24 cellular contexts compared by ENCODE assay signal in genomic region chr16:24094660-24095059, GRCh38.
DNase-seq lines count a peak whose midpoint lies in the region; ATAC-seq and TF ChIP-seq lines count a peak whose summit lies in the region.
"Had no signal": no experiment of that assay in that cellular context is flagged by ENCODE, and none has a peak within 500 bp of the region (broad histone marks: within the 10 kb centered on the region; RNA-seq: fewer than 3 reads in every experiment).

No MANE protein-coding gene starts in this region.

- no peaks in the 10 kb centered on the region for H3K27me3 ChIP-seq in tibial artery
- H3K27me3 ChIP-seq: SJCRH30 had no signal

- CTCF ChIA-PET in HEK293 (lab: Yijun Ruan, JAX) = interaction anchor here (0.7 kb wide), 1 partner anchor 161 kb away, joined by 5 read pairs; the partner anchor contains the start of gene CACNG3
- CTCF ChIA-PET in WTC11 (lab: Charles Lee) = interaction anchor here (0.9 kb wide), 1 partner anchor 24 kb away, joined by 3 read pairs; no protein-coding TSS in a partner anchor

- no peaks in the 10 kb centered on the region for H3K36me3 ChIP-seq in HEK293 (ENCODE audit: control insufficient read depth in 2 of 2, insufficient read depth in 1 of 2, low read length in 2 of 2)
- no peaks in the 10 kb centered on the region for H3K36me3 ChIP-seq in tibial artery
- H3K36me3 ChIP-seq: SJCRH30 had no signal

- H3K27ac Mint-ChIP-seq in activated naive CD4-positive, alpha-beta T cell treated with anti-CD3 and anti-CD28 coated beads, Interleukin-2, amount 50 U/mL, for 72 hours = peak overlapping the region; percentile 33 to 79
- H3K27ac Mint-ChIP-seq in WTC11 (no peak overlapping the region), immature natural killer cell (peak overlapping the region in 5 of 6 donors; percentile 1 to 68 (median 35))
- H3K27ac Mint-ChIP-seq: HFFc6 had no signal

- H3K4me1 ChIP-seq in HEK293 (ENCODE audit: control insufficient read depth, insufficient read depth, low read length) = no peaks in the 10 kb centered on the region
- no peaks in the 10 kb centered on the region for H3K4me1 ChIP-seq in tibial artery
- H3K4me1 ChIP-seq: SJCRH30 had no signal

- H3K4me3 Mint-ChIP-seq in WTC11 = no peak overlapping the region
- no peak overlapping the region for H3K4me3 Mint-ChIP-seq in immature natural killer cell
- H3K4me3 Mint-ChIP-seq: CD14-positive monocyte, GM23338, H9, HFFc6 had no signal

- no peak for TF ChIP-seq CTCF in HEK293 (tag by site-specific recombination; IDR thresholded peaks at IDR 0.05)
- no peak for TF ChIP-seq CTCF in WTC11 (IDR thresholded peaks at IDR 0.05)
- no peak for TF ChIP-seq CTCF in tibial artery (IDR thresholded peaks at IDR 0.05)

- peaks cover 30% of the 10 kb centered on the region for H3K4me1 Mint-ChIP-seq in WTC11
- peaks cover 30 to 38% of the 10 kb centered on the region in 2 donors for H3K4me1 Mint-ChIP-seq in immature natural killer cell
- H3K4me1 Mint-ChIP-seq: CD14-positive monocyte had no signal

- H3K27ac ChIP-seq in HEK293 (ENCODE audit: extremely low read depth, low read depth, low read length) (no peak overlapping the region), tibial artery (no peak overlapping the region)
- H3K27ac ChIP-seq: KMS-11, PC-9, SJCRH30 had no signal

- no peak for DNase-seq in activated naive CD4-positive, alpha-beta T cell treated with anti-CD3 and anti-CD28 coated beads, Interleukin-2, amount 50 U/mL, for 72 hours (ENCODE audit: low spot score in 2 of 2)
- no peak for DNase-seq in activated naive CD4-positive, alpha-beta T cell treated with Interleukin-2 at 50 U/mL for 16 hours
- no peak for DNase-seq in WTC11 (ENCODE audit: low spot score)
- no peak for DNase-seq in immature natural killer cell
- DNase-seq in central memory CD4-positive, alpha-beta T cell = no peak
- DNase-seq in tibial artery = no peak
- DNase-seq: Calu3, DMS79 treated with DMSO at 0.1 percent for 48 hours, GF-D8, H9, HFFc6, NCI-H1092, NCI-H1417 treated with DMSO at 0.1 percent for 48 hours, NCI-H1694 treated with DMSO at 0.1 percent for 48 hours, NCI-H2081, NCI-H2227 treated with DMSO at 0.1 percent for 48 hours, NCI-H526 treated with DMSO at 0.1 percent for 48 hours, PC-9, SJCRH30 had no signal

- H3K4me3 ChIP-seq in HEK293 (ENCODE audit: low read depth, low read length) (no peak overlapping the region), tibial artery (no peak overlapping the region)
- H3K4me3 ChIP-seq: GM23338, PC-9, SJCRH30 had no signal

- H3K27me3 Mint-ChIP-seq in WTC11 (ENCODE audit: low read depth) = no peaks in the 10 kb centered on the region
- peaks cover 0 to 1% (median 1%) of the 10 kb centered on the region in 3 donors for H3K27me3 Mint-ChIP-seq in immature natural killer cell (ENCODE audit: low read depth in 3 of 3)

- intact Hi-C loops in tibial artery (cut with DNase I; ENCODE audit: low total_unique reads) = no loop called here

- H3K36me3 Mint-ChIP-seq in activated naive CD4-positive, alpha-beta T cell treated with anti-CD3 and anti-CD28 coated beads, Interleukin-2, amount 50 U/mL, for 72 hours = peaks cover 33 to 39% of the 10 kb centered on the region in 2 donors
- H3K36me3 Mint-ChIP-seq in WTC11 = peaks cover 29% of the 10 kb centered on the region
- peaks cover 37 to 55% (median 38%) of the 10 kb centered on the region in 3 donors for H3K36me3 Mint-ChIP-seq in immature natural killer cell

- no peaks in the 10 kb centered on the region for H3K9me3 ChIP-seq in HEK293 (ENCODE audit: control insufficient read depth, insufficient read depth, low read depth, low read length)
- no peaks in the 10 kb centered on the region for H3K9me3 ChIP-seq in tibial artery
- H3K9me3 ChIP-seq: SJCRH30 had no signal

- ATAC-seq in activated naive CD4-positive, alpha-beta T cell treated with anti-CD3 and anti-CD28 coated beads, Interleukin-2, amount 50 U/mL, for 72 hours = no peak
- ATAC-seq in WTC11 = no peak
- ATAC-seq: GM23338, Right ventricle myocardium inferior had no signal

- peaks cover 10 to 21% of the 10 kb centered on the region in 2 donors for H3K9me3 Mint-ChIP-seq in activated naive CD4-positive, alpha-beta T cell treated with anti-CD3 and anti-CD28 coated beads, Interleukin-2, amount 50 U/mL, for 72 hours
- H3K9me3 Mint-ChIP-seq in WTC11 (peaks cover 38% of the 10 kb centered on the region), immature natural killer cell (peaks cover 2 to 21% (median 18%) of the 10 kb centered on the region in 6 donors)

- POLR2A ChIA-PET in HEK293 (lab: Yijun Ruan, JAX) (no interaction called here), WTC11 (lab: Charles Lee) (no interaction called here)

TF ChIP-seq in HEK293, 187 proteins besides CTCF, POLR2A, EP300 and RAD21:
- TF ChIP-seq ZNF366 (tag by site-specific recombination; conservative IDR thresholded peaks at IDR 0.05) = peak; percentile 68
- no peak for TF ChIP-seq KLF16 (tag by site-specific recombination; IDR thresholded peaks at IDR 0.05)

TF ChIP-seq in WTC11, 78 proteins besides CTCF, POLR2A, EP300 and RAD21:
- TF ChIP-seq ZNF512 (CRISPR knock-in tag; IDR thresholded peaks at IDR 0.05; ENCODE audit: borderline replicate concordance) = 0 out of 2 replicates have a peak, but pooled peaks have one; percentile 74
- no peak for TF ChIP-seq HMGA2 (CRISPR knock-in tag; IDR thresholded peaks at IDR 0.05)
- TF ChIP-seq ZNF532 (CRISPR knock-in tag; IDR thresholded peaks at IDR 0.05; ENCODE audit: borderline replicate concordance) = no peak
- no peak for TF ChIP-seq SMAD4 (CRISPR knock-in tag; IDR thresholded peaks at IDR 0.05)
- TF ChIP-seq PREB (CRISPR knock-in tag; IDR thresholded peaks at IDR 0.05; ENCODE audit: borderline replicate concordance) = no peak
